Comparison of ENCODE assay signal across 2 cellular contexts in genomic region chr13:48858122-48858521, GRCh38.
TF ChIP-seq lines count a peak whose summit lies in the region.

No MANE protein-coding gene starts in this region.

TF ChIP-seq in SK-N-SH, 30 proteins besides CTCF, POLR2A, EP300 and RAD21 (continued from another document):
- no peak for TF ChIP-seq PBX3 (IDR thresholded peaks at IDR 0.05)
- no peak for TF ChIP-seq MXI1 (IDR thresholded peaks at IDR 0.05; ENCODE audit: low read depth, low read length)
- no peak for TF ChIP-seq TEAD4 (IDR thresholded peaks at IDR 0.05; ENCODE audit: borderline replicate concordance, insufficient read depth)
- TF ChIP-seq POLR2AphosphoS5 (IDR thresholded peaks at IDR 0.05; ENCODE audit: low read depth, low read length) = no peak
- TF ChIP-seq USF1 (IDR thresholded peaks at IDR 0.05; ENCODE audit: borderline replicate concordance, low read depth) = no peak
- TF ChIP-seq EZH2phosphoT487 (IDR thresholded peaks at IDR 0.05; ENCODE audit: borderline replicate concordance, low read depth) = no peak
- no peak for TF ChIP-seq RXRA (IDR thresholded peaks at IDR 0.05; ENCODE audit: borderline replicate concordance, low read depth)
- no peak for TF ChIP-seq TCF12 (IDR thresholded peaks at IDR 0.05)
- TF ChIP-seq RFX5 (IDR thresholded peaks at IDR 0.05; ENCODE audit: low read length) = no peak
- TF ChIP-seq USF2 (IDR thresholded peaks at IDR 0.05; ENCODE audit: borderline replicate concordance, low read depth, low read length) = no peak
TF ChIP-seq in SK-N-SH: peak in this region for 0.

TF ChIP-seq in SK-N-SH treated with all-trans-retinoic acid at 6 μM for 48 hours, 23 proteins besides CTCF, POLR2A, EP300 and RAD21 (continued from another document):
- TF ChIP-seq TSHZ2 (CRISPR knock-in tag; IDR thresholded peaks at IDR 0.05) = no peak
- TF ChIP-seq ISL1 (CRISPR knock-in tag; IDR thresholded peaks at IDR 0.05) = no peak
- TF ChIP-seq CSRNP3 (CRISPR knock-in tag; IDR thresholded peaks at IDR 0.05) = no peak
- no peak for TF ChIP-seq POU6F1 (CRISPR knock-in tag; IDR thresholded peaks at IDR 0.05; ENCODE audit: borderline replicate concordance, low read depth)
- TF ChIP-seq ZNF8 (CRISPR knock-in tag; IDR thresholded peaks at IDR 0.05) = no peak
- TF ChIP-seq ZNF70 (CRISPR knock-in tag; IDR thresholded peaks at IDR 0.05) = no peak
- no peak for TF ChIP-seq TOX (CRISPR knock-in tag; IDR thresholded peaks at IDR 0.05; ENCODE audit: borderline replicate concordance)
- TF ChIP-seq ESRRG (CRISPR knock-in tag; IDR thresholded peaks at IDR 0.05) = no peak
- TF ChIP-seq ZC3H10 (CRISPR knock-in tag; IDR thresholded peaks at IDR 0.05) = no peak
- TF ChIP-seq BACH2 (CRISPR knock-in tag; IDR thresholded peaks at IDR 0.05; ENCODE audit: borderline replicate concordance) = no peak
- no peak for TF ChIP-seq PPARA (CRISPR knock-in tag; IDR thresholded peaks at IDR 0.05; ENCODE audit: borderline replicate concordance)
